ENCODE assay signal across 8 cellular contexts in genomic region chr2:113157108-113157896, GRCh38. TPM values are rescaled to one million over a fixed set of nuclear protein-coding genes. Genes with fewer than 3 reads are reported as not detected.
DNase-seq lines count a peak whose midpoint lies in the region; ATAC-seq and TF ChIP-seq lines count a peak whose summit lies in the region.

No MANE protein-coding gene starts in this region.

- peak overlapping the region; percentile 79 for H3K4me3 Mint-ChIP-seq in HFFc6

- H3K9me3 ChIP-seq in ES-I3 (ENCODE audit: control insufficient read depth, insufficient read depth, low read length): no peaks in the 10 kb centered on the region
- H3K9me3 ChIP-seq in iPS DF 6.9 (ENCODE audit: control insufficient read depth, insufficient read depth, low read length): no peaks in the 10 kb centered on the region

- H3K4me1 ChIP-seq in ES-I3 (ENCODE audit: insufficient read depth, low read length): peaks cover 3% of the 10 kb centered on the region; the same call in 1 of the 2 replicates
- peaks cover 2% of the 10 kb centered on the region; the same call in 1 of the 2 replicates for H3K4me1 ChIP-seq in iPS DF 6.9 (ENCODE audit: control insufficient read depth, insufficient read depth, low read length)

- TF ChIP-seq CTCF in HFFc6 (IDR thresholded peaks at IDR 0.05): no peak

- H3K27me3 ChIP-seq in iPS DF 6.9 (ENCODE audit: control insufficient read depth, insufficient read depth, low read length): peaks cover 7% of the 10 kb centered on the region; the same call in 1 of the 2 replicates

- H3K36me3 Mint-ChIP-seq in HFFc6 (ENCODE audit: low read depth): no peaks in the 10 kb centered on the region
- H3K36me3 Mint-ChIP-seq in activated naive CD4-positive, alpha-beta T cell treated with anti-CD3 and anti-CD28 coated beads, Interleukin-2, amount 50 U/mL, for 72 hours: peaks cover 4 to 5% of the 10 kb centered on the region in 2 donors

- H3K27me3 Mint-ChIP-seq in HFFc6 (ENCODE audit: insufficient read depth): peaks cover 6% of the 10 kb centered on the region

- ATAC-seq in activated naive CD4-positive, alpha-beta T cell treated with anti-CD3 and anti-CD28 coated beads, Interleukin-2, amount 50 U/mL, for 72 hours: peak; percentile 76 to 77
- no peak for ATAC-seq in HG03139 (IDR thresholded peaks at IDR 0.05; ENCODE audit: unreplicated experiment)

- H3K27ac Mint-ChIP-seq in HFFc6: no peak overlapping the region
- peak overlapping the region in 1 of 2 donors; percentile 89 for H3K27ac Mint-ChIP-seq in activated naive CD4-positive, alpha-beta T cell treated with anti-CD3 and anti-CD28 coated beads, Interleukin-2, amount 50 U/mL, for 72 hours

- WGBS in iPS DF 6.9 (ENCODE audit: insufficient coverage, insufficient read length): no CpG with 5 or more reads among the region's 92 CpGs

- H3K9me3 Mint-ChIP-seq in HFFc6: no peaks in the 10 kb centered on the region
- H3K9me3 Mint-ChIP-seq in activated naive CD4-positive, alpha-beta T cell treated with anti-CD3 and anti-CD28 coated beads, Interleukin-2, amount 50 U/mL, for 72 hours: no peaks in the 10 kb centered on the region

- H3K9ac ChIP-seq in ES-I3 (ENCODE audit: low read depth, low read length): peak overlapping the region; percentile 66

- no peak overlapping the region for H3K27ac ChIP-seq in iPS DF 6.9 (ENCODE audit: low read length)
- peak overlapping the region; percentile 54 to 93 (median 83) for H3K27ac ChIP-seq in skin epidermis

- DNase-seq in HFFc6 (no peak), NCI-H2227 (lab: John Stamatoyannopoulos, UW; ENCODE audit: unreplicated experiment) (peak; percentile 51), iPS DF 6.9 (ENCODE audit: low read depth, low spot score) (no peak), NCI-H187 (lab: John Stamatoyannopoulos, UW) (no peak)
- DNase-seq in activated naive CD4-positive, alpha-beta T cell treated with anti-CD3 and anti-CD28 coated beads, Interleukin-2, amount 50 U/mL, for 72 hours (ENCODE audit: low spot score in 2 of 2): peak in 1 of 2 donors; percentile 46

- H3K4me3 ChIP-seq in iPS DF 6.9 (ENCODE audit: low read length) (peak overlapping the region; percentile 50; the same call in 1 of the 2 replicates), skin epidermis (peak overlapping the region; percentile 38 to 66 (median 55))

- H3K36me3 ChIP-seq in ES-I3 (ENCODE audit: insufficient read depth, low read length) (no peaks in the 10 kb centered on the region), iPS DF 6.9 (ENCODE audit: control insufficient read depth, insufficient read depth, low read length) (no peaks in the 10 kb centered on the region)

- H3K4me1 Mint-ChIP-seq in HFFc6 (ENCODE audit: low read depth): peaks cover 19% of the 10 kb centered on the region

RNA-seq across cellular contexts. Expression of gene PSD4, which starts 16.5 kb away (rescaled TPM):
- 1 to 10 TPM in 5 of 6 experiments, under 1 TPM in 1; 0.76 to 1.8 (median 1.1) TPM for total RNA-seq in HFFc6 (2021; fragmentation: NEBNext Ultra II Directional; extraction: Animal tissue kit (Norgen Biotek cat#: 25700))
- total RNA-seq in activated naive CD4-positive, alpha-beta T cell treated with anti-CD3 and anti-CD28 coated beads, Interleukin-2, amount 50 U/mL, for 72 hours: 100 to 1,000 TPM; 137 to 305 TPM

RNA-seq across cellular contexts. Expression of gene IL1RN, which starts 29.9 kb away (rescaled TPM):
- not detected for total RNA-seq in HFFc6 (2021; fragmentation: NEBNext Ultra II Directional; extraction: Animal tissue kit (Norgen Biotek cat#: 25700))
- 1 to 10 TPM; 1.6 to 2.1 TPM for total RNA-seq in activated naive CD4-positive, alpha-beta T cell treated with anti-CD3 and anti-CD28 coated beads, Interleukin-2, amount 50 U/mL, for 72 hours

Comparison
In these comparisons a context has a peak if more than half of its experiments do, and no peak if none do; other contexts are left out.
1. RNA of gene PSD4, which starts 16.5 kb away (total RNA-seq): 137 to 305 TPM in activated naive CD4-positive, alpha-beta T cell treated with anti-CD3 and anti-CD28 coated beads, Interleukin-2, amount 50 U/mL, for 72 hours; 0.76 to 1.8 TPM in HFFc6; every median in the first group is over 10 times any median in the second.